1 cellular context compared by ENCODE assay signal in genomic region chr9:102497709-102498108, GRCh38.
TF ChIP-seq lines count a peak whose summit lies in the region.

No MANE protein-coding gene starts in this region.

TF ChIP-seq in WTC11, 78 proteins besides CTCF, POLR2A, EP300 and RAD21 (continued from another document):
- TF ChIP-seq ZBTB43 (CRISPR knock-in tag; IDR thresholded peaks at IDR 0.05) (no peak), ZMAT4 (CRISPR knock-in tag; IDR thresholded peaks at IDR 0.05) (no peak), SOX15 (CRISPR knock-in tag; IDR thresholded peaks at IDR 0.05) (no peak), FOXK1 (CRISPR knock-in tag; IDR thresholded peaks at IDR 0.05) (no peak), ZNF121 (CRISPR knock-in tag; IDR thresholded peaks at IDR 0.05) (no peak), ZNF232 (CRISPR knock-in tag; IDR thresholded peaks at IDR 0.05) (no peak), ZNF532 (CRISPR knock-in tag; IDR thresholded peaks at IDR 0.05; ENCODE audit: borderline replicate concordance) (no peak)
TF ChIP-seq in WTC11: peak in this region for 0.
